1 cellular context compared by ENCODE assay signal in the genomic region with DNA sequence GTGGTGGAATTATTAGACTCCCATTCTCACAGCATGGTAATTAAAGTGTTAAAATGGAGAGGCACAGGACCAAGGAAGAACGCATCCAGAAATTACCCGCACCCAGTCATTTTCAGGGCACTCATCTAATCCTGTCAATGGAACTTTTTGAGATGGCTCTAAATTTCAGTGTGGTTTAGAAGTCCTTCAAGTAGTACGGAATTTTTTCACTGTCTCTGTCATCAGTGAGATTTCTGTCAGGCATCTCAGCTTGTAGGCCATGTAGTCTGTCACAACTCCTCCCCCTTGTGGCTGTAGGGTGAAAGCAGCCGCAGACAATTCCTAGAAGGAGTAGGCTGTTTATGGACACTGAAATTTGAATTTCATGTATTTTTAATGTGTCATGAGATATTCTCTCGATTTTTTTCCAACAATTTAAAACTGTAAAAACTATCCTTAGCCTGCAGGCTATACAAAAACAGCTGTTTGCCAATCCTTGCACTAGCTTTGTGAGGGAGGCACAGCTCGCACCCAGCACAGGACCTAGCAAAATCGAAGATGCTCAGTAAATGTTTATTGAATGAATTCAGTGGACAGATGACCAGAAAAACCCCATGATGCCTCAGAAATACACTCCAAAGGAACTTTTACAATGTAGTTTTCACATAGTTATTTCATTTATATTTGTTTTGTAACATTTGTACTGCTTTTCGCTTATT.
TF ChIP-seq lines count a peak whose summit lies in the region.

No MANE protein-coding gene starts in this region.

TF ChIP-seq in HEK293, 187 proteins besides CTCF, POLR2A, EP300 and RAD21 (continued from another document):
- TF ChIP-seq ZNF654 (tag by site-specific recombination; IDR thresholded peaks at IDR 0.05; ENCODE audit: low read depth) (peak; percentile 71; the same call in 1 of the 2 replicates), ZSCAN30 (tag by site-specific recombination; IDR thresholded peaks at IDR 0.05) (peak; percentile 57; the same call in 1 of the 2 replicates), ZNF335 (tag by site-specific recombination; conservative IDR thresholded peaks at IDR 0.05) (peak; percentile 76)
TF ChIP-seq in HEK293: peak in this region for 11.
